8 cellular contexts compared by ENCODE assay signal in the genomic region with DNA sequence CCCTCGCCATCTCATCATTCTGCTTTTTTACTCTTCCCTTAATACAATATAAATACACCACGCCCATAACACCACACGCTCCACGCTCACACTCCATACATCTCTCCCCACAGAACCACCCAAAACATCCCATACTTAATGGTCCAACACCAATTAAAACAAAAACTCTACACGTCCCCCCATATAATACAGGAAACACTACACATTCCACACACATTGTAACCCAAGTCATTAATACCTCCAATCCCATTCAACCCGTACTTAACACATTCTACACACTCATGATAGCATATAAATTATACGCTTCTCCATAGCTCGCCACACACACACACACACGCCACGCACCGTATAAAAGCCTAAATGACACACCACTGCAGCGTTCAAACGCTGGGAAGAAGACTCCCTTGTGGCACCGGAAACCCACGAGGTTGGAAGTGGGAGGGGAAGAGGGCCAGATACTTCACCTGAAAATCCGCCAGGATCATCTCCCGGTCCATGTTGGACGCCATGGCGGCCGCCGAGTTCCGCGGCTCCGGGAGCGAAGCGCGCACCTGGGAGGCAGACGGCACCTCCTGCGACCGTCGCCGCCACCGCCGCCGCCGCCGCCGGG. TPM values are rescaled to one million over a fixed set of nuclear protein-coding genes. Genes with fewer than 3 reads are reported as not detected.
A peak's percentile ranks its signal among the peaks of the same experiment; 100 is the strongest.
DNase-seq lines count a peak whose midpoint lies in the region; ATAC-seq and TF ChIP-seq lines count a peak whose summit lies in the region.

No MANE protein-coding gene starts in this region.

- peak; percentile 29 to 38 for DNase-seq in activated CD4-positive, alpha-beta T cell treated with anti-CD3 and anti-CD28 coated beads for 4 hours
- no peak for DNase-seq in activated CD4-positive, alpha-beta T cell treated with anti-CD3 and anti-CD28 coated beads, Interleukin-2, amount 50 U/mL, for 48 hours
- DNase-seq in RPMI7951 (ENCODE audit: low read depth), result peak; percentile 54
- peak; percentile 39 for DNase-seq in colonic mucosa
- DNase-seq in mesenchymal stem cell, result peak; percentile 59
- DNase-seq in GF-D8 (lab: John Stamatoyannopoulos, UW), result no peak

- H3K36me3 ChIP-seq in colonic mucosa (no peaks in the 10 kb centered on the region), mesenchymal stem cell (ENCODE audit: control insufficient read depth in 1 of 2, insufficient read depth in 2 of 2, low read depth in 1 of 2, low read length in 2 of 2) (no peaks in the 10 kb centered on the region), urinary bladder (ENCODE audit: insufficient read depth) (no peaks in the 10 kb centered on the region)

- H3K23ac ChIP-seq in mesenchymal stem cell (ENCODE audit: low read length in 2 of 2), result no peak overlapping the region

- no peak overlapping the region for H2BK120ac ChIP-seq in mesenchymal stem cell (ENCODE audit: low read depth, low read length)

- 1% methylated on average over 35 of the region's 38 CpGs for WGBS in mesenchymal stem cell
- under 1% methylated on average over 38 of the region's 38 CpGs for WGBS in urinary bladder

- H3K9ac ChIP-seq in colonic mucosa (ENCODE audit: low read depth in 2 of 2, low read length in 2 of 2) (peak overlapping the region; percentile 80 to 92), mesenchymal stem cell (ENCODE audit: low read length) (peak overlapping the region; percentile 89)

- no peak overlapping the region for H2BK15ac ChIP-seq in mesenchymal stem cell (ENCODE audit: low read depth, poor library complexity, severe bottlenecking)

- no peak for TF ChIP-seq CTCF in colonic mucosa (IDR thresholded peaks at IDR 0.05)

- H3K18ac ChIP-seq in mesenchymal stem cell (ENCODE audit: low read depth in 1 of 2, low read length in 2 of 2), result no peak overlapping the region

- H3K4me1 ChIP-seq in colonic mucosa, result no peaks in the 10 kb centered on the region
- no peaks in the 10 kb centered on the region for H3K4me1 ChIP-seq in mesenchymal stem cell (ENCODE audit: control insufficient read depth, insufficient read depth, low read depth, low read length)
- no peaks in the 10 kb centered on the region for H3K4me1 ChIP-seq in urinary bladder (ENCODE audit: insufficient read depth)

- H3K4ac ChIP-seq in mesenchymal stem cell (ENCODE audit: low read depth in 1 of 2, low read length in 2 of 2), result no peak overlapping the region

- no peak overlapping the region for H4K91ac ChIP-seq in mesenchymal stem cell (ENCODE audit: low read length)

- no peak overlapping the region for H2AK5ac ChIP-seq in mesenchymal stem cell (ENCODE audit: low read length, severe bottlenecking)

- no peaks in the 10 kb centered on the region for H3K9me3 ChIP-seq in colonic mucosa
- no peaks in the 10 kb centered on the region for H3K9me3 ChIP-seq in mesenchymal stem cell (ENCODE audit: control insufficient read depth, low read length)

- H4K8ac ChIP-seq in mesenchymal stem cell (ENCODE audit: low read length), result no peak overlapping the region

- no peak overlapping the region for H2BK12ac ChIP-seq in mesenchymal stem cell (ENCODE audit: low read length in 2 of 2)

- H3K4me2 ChIP-seq in mesenchymal stem cell (ENCODE audit: low read length, poor library complexity, severe bottlenecking), result peak overlapping the region; percentile 34

- H3K4me3 ChIP-seq in colonic mucosa, result peak overlapping the region; percentile 75
- H3K4me3 ChIP-seq in mesenchymal stem cell (ENCODE audit: insufficient read depth in 1 of 2, low read depth in 1 of 2, low read length in 2 of 2), result peak overlapping the region; percentile 88
- H3K4me3 ChIP-seq in urinary bladder (ENCODE audit: low read depth, low read length), result peak overlapping the region; percentile 87

- H3K14ac ChIP-seq in mesenchymal stem cell (ENCODE audit: low read length in 2 of 2), result no peak overlapping the region

- H3K27ac ChIP-seq in colonic mucosa (peak overlapping the region; percentile 88), mesenchymal stem cell (ENCODE audit: low read length, poor library complexity, severe bottlenecking) (no peak overlapping the region), urinary bladder (ENCODE audit: low read depth) (peak overlapping the region; percentile 77)

- peak overlapping the region; percentile 83 for H2AFZ ChIP-seq in mesenchymal stem cell (ENCODE audit: low read depth, low read length)

- intact Hi-C loops in colonic mucosa (cut with DNase I), result no loop called here

- ATAC-seq in HG02938 (IDR thresholded peaks at IDR 0.05; ENCODE audit: unreplicated experiment), result peak; percentile 19

- H3K27me3 ChIP-seq in colonic mucosa (no peaks in the 10 kb centered on the region), mesenchymal stem cell (ENCODE audit: control insufficient read depth in 1 of 2, insufficient read depth in 1 of 2, low read length in 2 of 2) (no peaks in the 10 kb centered on the region)

- H2BK5ac ChIP-seq in mesenchymal stem cell (ENCODE audit: low read depth, low read length, poor library complexity, severe bottlenecking), result no peak overlapping the region

- H3K79me1 ChIP-seq in mesenchymal stem cell (replicated peaks; ENCODE audit: low read length, poor library complexity, severe bottlenecking), result peaks cover 2% of the 10 kb centered on the region

RNA-seq across cellular contexts. Expression of a gene that starts 0.7 kb away (rescaled TPM):
- total RNA-seq in RPMI7951 (2014; rRNA removed; shearing (Covaris generic)), result 88.3 and 102 TPM in 2 replicates
- 10 to 100 TPM; 60.3 to 66.7 TPM for total RNA-seq in colonic mucosa
- 19.1 TPM for polyA plus RNA-seq in mesenchymal stem cell (2013, experiment 1 of 2)
- polyA plus RNA-seq in mesenchymal stem cell (2013, experiment 2 of 2), result 19.9 TPM
- 84.6 TPM for total RNA-seq in urinary bladder
- polyA plus RNA-seq in urinary bladder, result 42.3 TPM

RNA-seq across cellular contexts. Expression of a gene that starts 10.6 kb away (rescaled TPM):
- 108 and 133 TPM in 2 replicates for total RNA-seq in RPMI7951 (2014; rRNA removed; shearing (Covaris generic))
- total RNA-seq in colonic mucosa (10 to 100 TPM in 1 of 2 donors, 1 to 10 TPM in 1; 8.1 to 21.4 TPM), urinary bladder (16.9 TPM)
- 2.0 TPM for polyA plus RNA-seq in mesenchymal stem cell (2013, experiment 1 of 2)
- 2.1 TPM for polyA plus RNA-seq in mesenchymal stem cell (2013, experiment 2 of 2)
- polyA plus RNA-seq in urinary bladder, result 19.9 TPM

Comparison
In these comparisons a context has a peak if more than half of its experiments do, and no peak if none do; other contexts are left out.
1. DNase-seq: peak in activated CD4-positive, alpha-beta T cell treated with anti-CD3 and anti-CD28 coated beads for 4 hours (2 of 2), RPMI7951 (single experiment), colonic mucosa (single experiment) and mesenchymal stem cell (single experiment); none in activated CD4-positive, alpha-beta T cell treated with anti-CD3 and anti-CD28 coated beads, Interleukin-2, amount 50 U/mL, for 48 hours (0 of 2) and GF-D8 (single experiment).
2. Peak in every context shown above with its lines, with median percentiles within 50 percentile points of each other: H3K4me3 ChIP-seq.